In the genomic region with DNA sequence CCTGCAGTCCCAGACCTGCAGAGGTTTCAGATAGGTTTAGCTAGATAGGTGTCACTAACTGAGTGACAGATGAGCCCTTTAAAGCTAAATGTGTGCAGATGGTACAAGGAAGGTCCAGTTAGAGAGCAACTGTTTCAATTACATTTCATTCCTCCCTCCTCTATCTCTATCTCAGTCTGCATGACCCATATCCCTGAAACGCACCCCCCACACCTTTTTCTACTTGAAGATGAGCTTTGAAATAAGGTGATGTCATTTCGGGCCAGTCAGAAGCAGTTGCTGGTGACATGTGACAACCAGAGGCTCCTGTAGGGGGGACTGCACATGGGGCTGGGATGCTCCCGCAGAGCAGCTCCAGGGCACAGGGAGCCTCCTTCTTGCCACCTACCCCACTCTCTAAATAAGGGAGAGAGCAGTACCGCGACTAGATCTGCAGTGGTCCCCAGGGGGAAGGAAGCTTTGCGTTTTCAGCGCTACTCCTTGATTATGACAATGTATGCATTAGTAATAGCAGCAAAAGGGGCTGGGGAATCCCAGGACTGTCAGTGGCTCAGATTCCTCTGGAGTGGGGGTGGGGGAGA, we compare ENCODE assay signal across 9 cellular contexts. TPM values are rescaled to one million over a fixed set of nuclear protein-coding genes. Genes with fewer than 3 reads are reported as not detected.
DNase-seq lines count a peak whose midpoint lies in the region; ATAC-seq, FAIRE-seq and TF ChIP-seq lines count a peak whose summit lies in the region.
"Had no signal": no experiment of that assay in that cellular context is flagged by ENCODE, and none has a peak within 500 bp of the region (broad histone marks: within the 10 kb centered on the region; RNA-seq: fewer than 3 reads in every experiment).

No MANE protein-coding gene starts in this region.

- H3K4me3 ChIP-seq in HCT116 (replicated peaks in 1 of 2; ENCODE audit: low read depth in 1 of 2, low read length in 2 of 2) (no peak overlapping the region), endodermal cell (ENCODE audit: low read length) (no peak overlapping the region), small intestine (ENCODE audit: low read depth in 1 of 2, low read length in 2 of 2) (no peak overlapping the region)

- CTCF ChIA-PET in HCT116 (lab: Charles Lee) = interaction anchor here (0.7 to 1.8 kb wide), 2 partner anchors 217 to 522 kb away, joined by 3 to 6 read pairs; no protein-coding TSS in a partner anchor

- TSS peak; percentile 16 for BruUV-seq in HCT116 (replicated peaks; lab: Mats Ljungman, UMichigan)

- RAD21 ChIA-PET in HCT116 (lab: Charles Lee; ENCODE audit: low non-redundant PET in 1 of 2, low total read pairs in 2 of 2, uncharacterized antibody in 2 of 2, unreplicated experiment in 2 of 2) = no interaction called here

- peak overlapping the region; percentile 64 for H3K27ac Mint-ChIP-seq in endodermal cell

- no peaks in the 10 kb centered on the region for H3K79me2 ChIP-seq in HCT116 (ENCODE audit: insufficient read depth, low read length)

- H3K4me3 Mint-ChIP-seq in endodermal cell = peak overlapping the region; percentile 60

- peak overlapping the region; percentile 98; the same call in 1 of the 2 replicates for H3K4me2 ChIP-seq in HCT116 (ENCODE audit: low read length)

- TF ChIP-seq RAD21 in HCT116 (IDR thresholded peaks at IDR 0.05; ENCODE audit: low read depth) = no peak

- FAIRE-seq in small intestine (lab: Jason Lieb, UNC) = no peak
- FAIRE-seq: GM18507 had no signal

- DNase-seq in HCT116 (ENCODE audit: low read depth, low spot score) = no peak
- peak; percentile 34 for DNase-seq in T-helper 22 cell (ENCODE audit: low read depth)
- DNase-seq in endodermal cell = peak; percentile 59
- DNase-seq in retina = peak; percentile 70
- DNase-seq in AG08395 (ENCODE audit: low spot score) = no peak
- DNase-seq in NK-92 treated with Interleukin-12 subunit alpha and Interleukin-12 subunit beta, amount 100 ng/mL, for 24 hours (lab: John Stamatoyannopoulos, UW) = no peak
- no peak for DNase-seq in small intestine

- peaks cover 3% of the 10 kb centered on the region for H3K27me3 Mint-ChIP-seq in endodermal cell (ENCODE audit: insufficient read depth)

- H3K9me3 Mint-ChIP-seq in endodermal cell = no peaks in the 10 kb centered on the region

- H3K4me1 ChIP-seq in HCT116 (ENCODE audit: control insufficient read depth in 1 of 2, insufficient read depth in 2 of 2, low read length in 2 of 2) = peaks cover 26 to 42% of the 10 kb centered on the region in 2 experiments
- H3K4me1 ChIP-seq in endodermal cell (ENCODE audit: control insufficient read depth, insufficient read depth, low read length) = peaks cover 3% of the 10 kb centered on the region
- peaks cover 2 to 9% of the 10 kb centered on the region in 2 donors for H3K4me1 ChIP-seq in small intestine (ENCODE audit: control insufficient read depth in 2 of 2, insufficient read depth in 1 of 2, low read depth in 1 of 2, low read length in 1 of 2)

- TF ChIP-seq POLR2A in HCT116 (IDR thresholded peaks at IDR 0.05; ENCODE audit: borderline replicate concordance, extremely low read depth, insufficient read depth, insufficient read length) = no peak

- WGBS in endodermal cell (ENCODE audit: insufficient coverage in 1 of 2, insufficient read length in 1 of 2), 2 experiments = 83 to 84% methylated on average over 1 to 7 of the region's 7 CpGs
- WGBS in small intestine, 3 donors = 73 to 78% (median 73%) methylated on average over 7 of the region's 7 CpGs

- TF ChIP-seq CTCF in HCT116 (IDR thresholded peaks at IDR 0.05 in 2 of 3, conservative IDR thresholded peaks at IDR 0.05 in 1 of 3; ENCODE audit: borderline replicate concordance in 1 of 3, insufficient read depth in 1 of 3, low read depth in 2 of 3, low read length in 2 of 3) (no peak), endodermal cell (conservative IDR thresholded peaks at IDR 0.05) (no peak)

- intact Hi-C loops in HCT116 (cut with micrococcal nuclease) = loop anchor here (5.0 to 10.0 kb wide), 2 partner anchors 148 to 215 kb away; no protein-coding TSS in a partner anchor

- POLR2A ChIA-PET in HCT116 (lab: Charles Lee) = no interaction called here

- H3K27ac ChIP-seq in HCT116 (ENCODE audit: low read depth, low read length) = no peak overlapping the region
- peak overlapping the region; percentile 21 for H3K27ac ChIP-seq in endodermal cell (ENCODE audit: low read depth, low read length)
- H3K27ac ChIP-seq in small intestine (ENCODE audit: low read depth in 1 of 2, low read length in 1 of 2) = no peak overlapping the region

- H3K36me3 Mint-ChIP-seq in endodermal cell (ENCODE audit: low read depth) = peaks cover 36% of the 10 kb centered on the region

- H4K20me1 ChIP-seq in HCT116 (ENCODE audit: insufficient read depth) = no peaks in the 10 kb centered on the region

- H3K9ac ChIP-seq in HCT116 (ENCODE audit: low read length) = no peak overlapping the region
- H3K9ac ChIP-seq in endodermal cell (ENCODE audit: extremely low read depth, low read length, poor library complexity, severe bottlenecking) = no peak overlapping the region

- H3K36me3 ChIP-seq in HCT116 (ENCODE audit: control insufficient read depth in 1 of 2, insufficient read depth in 2 of 2, low read length in 2 of 2) = peaks cover 4 to 16% of the 10 kb centered on the region in 2 experiments; a peak in 2 of 4 replicates
- peaks cover 30% of the 10 kb centered on the region for H3K36me3 ChIP-seq in endodermal cell (ENCODE audit: control insufficient read depth, insufficient read depth, low read length)
- peaks cover 0 to 5% of the 10 kb centered on the region in 2 donors for H3K36me3 ChIP-seq in small intestine (ENCODE audit: control insufficient read depth in 2 of 2, insufficient read depth in 2 of 2, low read length in 2 of 2)

- peaks cover 39% of the 10 kb centered on the region for H3K4me1 Mint-ChIP-seq in endodermal cell

- H3K9me2 ChIP-seq in HCT116 (ENCODE audit: insufficient read depth) = no peaks in the 10 kb centered on the region

- no peak overlapping the region for H2AFZ ChIP-seq in HCT116 (ENCODE audit: low read depth, low read length, poor library complexity, severe bottlenecking)

- ATAC-seq in HCT116 = no peak
- ATAC-seq in GM21360 (IDR thresholded peaks at IDR 0.05; ENCODE audit: unreplicated experiment) = no peak

- H3K9me3 ChIP-seq in HCT116 (ENCODE audit: control insufficient read depth in 1 of 2, insufficient read depth in 1 of 2, low read depth in 1 of 2, low read length in 2 of 2) (no peaks in the 10 kb centered on the region), endodermal cell (ENCODE audit: control insufficient read depth, low read length) (no peaks in the 10 kb centered on the region), small intestine (ENCODE audit: control insufficient read depth, low read depth) (no peaks in the 10 kb centered on the region)

- no peaks in the 10 kb centered on the region for H3K27me3 ChIP-seq in HCT116 (ENCODE audit: insufficient read depth, low read length)
- H3K27me3 ChIP-seq in endodermal cell (ENCODE audit: control insufficient read depth, insufficient read depth, low read length, poor library complexity, severe bottlenecking) = no peaks in the 10 kb centered on the region
- H3K27me3 ChIP-seq in small intestine (ENCODE audit: control insufficient read depth in 2 of 2, insufficient read depth in 2 of 2, low read length in 2 of 2) = no peaks in the 10 kb centered on the region

TF ChIP-seq in HCT116, 20 proteins besides CTCF, POLR2A, EP300 and RAD21:
- TF ChIP-seq SRF (IDR thresholded peaks at IDR 0.05; ENCODE audit: low read depth) (no peak), JUND (IDR thresholded peaks at IDR 0.05) (no peak), POLR2AphosphoS5 (IDR thresholded peaks at IDR 0.05; ENCODE audit: low read depth, low read length) (no peak), CEBPB (IDR thresholded peaks at IDR 0.05; ENCODE audit: low read depth) (no peak)
- TF ChIP-seq, protein P1, sequence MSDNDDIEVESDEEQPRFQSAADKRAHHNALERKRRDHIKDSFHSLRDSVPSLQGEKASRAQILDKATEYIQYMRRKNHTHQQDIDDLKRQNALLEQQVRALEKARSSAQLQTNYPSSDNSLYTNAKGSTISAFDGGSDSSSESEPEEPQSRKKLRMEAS (IDR thresholded peaks at IDR 0.05) = no peak

RNA-seq across cellular contexts. Expression of a gene that starts 4.3 kb away (rescaled TPM):
- total RNA-seq in HCT116 (2021; ENCODE audit: unreplicated experiment) (22.1 TPM), endodermal cell (10 to 100 TPM; 34.1 to 41.5 TPM)
- 12.6 and 12.7 TPM in 2 replicates for polyA plus RNA-seq in HCT116 (2012)
- 30.0 TPM for polyA plus RNA-seq in endodermal cell (2013, experiment 1 of 2)
- polyA plus RNA-seq in endodermal cell (2013, experiment 2 of 2) = 27.3 TPM
- polyA plus RNA-seq in small intestine = 10 to 100 TPM; 13.8 to 19.7 (median 16.0) TPM

RNA-seq across cellular contexts. Expression of a gene that starts 8.7 kb away (rescaled TPM):
- total RNA-seq in HCT116 (2021; ENCODE audit: unreplicated experiment) (not detected), endodermal cell (not detected)
- polyA plus RNA-seq in HCT116 (2012) = 0.07 TPM in 1 of 2 replicates, not detected in the other
- polyA plus RNA-seq in endodermal cell (2013, experiment 1 of 2) = not detected
- 0.21 TPM for polyA plus RNA-seq in endodermal cell (2013, experiment 2 of 2)
- polyA plus RNA-seq in small intestine = 100 to 1,000 TPM in 1 of 3 donors, 10 to 100 TPM in 1, 1 to 10 TPM in 1; 2.9 to 103 (median 42.0) TPM

RNA-seq across cellular contexts. Expression of a gene that starts 57.2 kb away (rescaled TPM):
- total RNA-seq in HCT116 (2021; ENCODE audit: unreplicated experiment) = 93.6 TPM
- 109 and 165 TPM in 2 replicates for polyA plus RNA-seq in HCT116 (2012)
- 10 to 100 TPM; 55.7 to 59.4 TPM for total RNA-seq in endodermal cell
- polyA plus RNA-seq in endodermal cell (2013, experiment 1 of 2) = 89.7 TPM
- 79.8 TPM for polyA plus RNA-seq in endodermal cell (2013, experiment 2 of 2)
- 100 to 1,000 TPM; 109 to 131 (median 128) TPM for polyA plus RNA-seq in small intestine

Comparison
In these comparisons a context has a peak if more than half of its experiments do, and no peak if none do; other contexts are left out.
1. DNase-seq: peak in T-helper 22 cell (single experiment), endodermal cell (single experiment) and retina (single experiment); none in HCT116 (single experiment), AG08395 (single experiment), NK-92 treated with Interleukin-12 subunit alpha and Interleukin-12 subunit beta, amount 100 ng/mL, for 24 hours (single experiment) and small intestine (single experiment).